Comparison of ENCODE assay signal across 22 cellular contexts in the genomic region with DNA sequence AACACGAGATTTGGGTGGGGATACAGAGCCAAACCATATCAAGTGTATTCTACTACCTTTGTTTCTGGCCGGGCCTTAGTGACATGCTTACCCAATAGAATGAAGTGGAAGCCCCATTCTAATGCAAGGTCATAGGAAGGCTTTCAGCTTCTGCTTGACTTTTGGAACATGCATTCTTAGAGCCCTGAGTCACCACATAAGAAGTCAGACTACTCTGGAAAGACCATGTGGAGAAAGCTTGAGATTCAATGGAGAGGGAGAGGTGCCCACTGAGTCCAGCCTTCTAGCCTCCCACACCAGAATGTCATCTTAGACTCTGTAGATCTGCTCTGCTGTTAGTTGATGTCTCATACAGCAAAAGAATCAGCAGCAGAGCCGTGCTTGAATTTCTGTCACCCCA.
DNase-seq lines count a peak whose midpoint lies in the region; TF ChIP-seq lines count a peak whose summit lies in the region.
"Had no signal": no experiment of that assay in that cellular context is flagged by ENCODE, and none has a peak within 500 bp of the region (broad histone marks: within the 10 kb centered on the region; RNA-seq: fewer than 3 reads in every experiment).

No MANE protein-coding gene starts in this region.

- no peak overlapping the region for H2BK15ac ChIP-seq in mesenchymal stem cell (ENCODE audit: low read depth, poor library complexity, severe bottlenecking)

- no peak overlapping the region for H4K8ac ChIP-seq in mesenchymal stem cell (ENCODE audit: low read length)

- intact Hi-C loops in uterus (cut with DNase I; ENCODE audit: low total_unique reads): no loop called here

- H3K27me3 ChIP-seq in mesenchymal stem cell (ENCODE audit: control insufficient read depth in 1 of 2, insufficient read depth in 1 of 2, low read length in 2 of 2): no peaks in the 10 kb centered on the region
- no peaks in the 10 kb centered on the region for H3K27me3 ChIP-seq in uterus
- H3K27me3 ChIP-seq: SJSA1 had no signal

- no peak for TF ChIP-seq CTCF in uterus (IDR thresholded peaks at IDR 0.05)

- no peaks in the 10 kb centered on the region for H3K4me1 ChIP-seq in mesenchymal stem cell (ENCODE audit: control insufficient read depth, insufficient read depth, low read depth, low read length)
- no peaks in the 10 kb centered on the region for H3K4me1 ChIP-seq in uterus
- H3K4me1 ChIP-seq: SJSA1 had no signal

- H2AK5ac ChIP-seq in mesenchymal stem cell (ENCODE audit: low read length, severe bottlenecking): no peak overlapping the region

- H3K36me3 ChIP-seq in mesenchymal stem cell (ENCODE audit: control insufficient read depth in 1 of 2, insufficient read depth in 2 of 2, low read depth in 1 of 2, low read length in 2 of 2) (no peaks in the 10 kb centered on the region), uterus (no peaks in the 10 kb centered on the region)
- H3K36me3 ChIP-seq: SJSA1 had no signal

- no peak overlapping the region for H3K14ac ChIP-seq in mesenchymal stem cell (ENCODE audit: low read length in 2 of 2)

- no peak overlapping the region for H2AFZ ChIP-seq in mesenchymal stem cell (ENCODE audit: low read depth, low read length)

- H3K23ac ChIP-seq in mesenchymal stem cell (ENCODE audit: low read length in 2 of 2): no peak overlapping the region

- H3K9ac ChIP-seq in mesenchymal stem cell (ENCODE audit: low read length): no peak overlapping the region

- no peak overlapping the region for H3K18ac ChIP-seq in mesenchymal stem cell (ENCODE audit: low read depth in 1 of 2, low read length in 2 of 2)

- no peak overlapping the region for H3K4me2 ChIP-seq in mesenchymal stem cell (ENCODE audit: low read length, poor library complexity, severe bottlenecking)

- H2BK5ac ChIP-seq in mesenchymal stem cell (ENCODE audit: low read depth, low read length, poor library complexity, severe bottlenecking): no peak overlapping the region

- H3K9me3 ChIP-seq in mesenchymal stem cell (ENCODE audit: control insufficient read depth, low read length) (no peaks in the 10 kb centered on the region), uterus (no peaks in the 10 kb centered on the region)
- H3K9me3 ChIP-seq: SJSA1 had no signal

- H3K27ac ChIP-seq in mesenchymal stem cell (ENCODE audit: low read length, poor library complexity, severe bottlenecking): no peak overlapping the region
- H3K27ac ChIP-seq in uterus: no peak overlapping the region
- H3K27ac ChIP-seq: HL-60, SJSA1 had no signal

- DNase-seq in ELR (ENCODE audit: low read depth) (peak; percentile 30), NCI-H226 (peak; percentile 17), fibroblast of gingiva (ENCODE audit: low read depth) (peak; percentile 10), mesenchymal stem cell (peak; percentile 6), NCI-H2171 treated with DMSO at 0.1 percent for 48 hours (lab: John Stamatoyannopoulos, UW) (no peak), DMS53 (lab: John Stamatoyannopoulos, UW) (no peak), uterus (no peak), GF-D8 (lab: John Stamatoyannopoulos, UW) (no peak)
- DNase-seq: Calu3, DND-41, Karpas-422, NCI-H1092 treated with DMSO at 0.1 percent for 48 hours, NCI-H1436, NCI-H187, NCI-H2107, NCI-H510A, NCI-H69, Right ventricle myocardium superior, RPMI8226 had no signal

- H2BK12ac ChIP-seq in mesenchymal stem cell (ENCODE audit: low read length in 2 of 2): no peak overlapping the region

- H2BK120ac ChIP-seq in mesenchymal stem cell (ENCODE audit: low read depth, low read length): no peak overlapping the region

- WGBS in mesenchymal stem cell: 87% methylated on average over 2 of the region's 3 CpGs

- no peak for TF ChIP-seq POLR2A in uterus (IDR thresholded peaks at IDR 0.05)

- H3K4me3 ChIP-seq in mesenchymal stem cell (ENCODE audit: insufficient read depth in 1 of 2, low read depth in 1 of 2, low read length in 2 of 2): no peak overlapping the region
- no peak overlapping the region for H3K4me3 ChIP-seq in uterus
- H3K4me3 ChIP-seq: GM12878, SJSA1 had no signal

- H3K4ac ChIP-seq in mesenchymal stem cell (ENCODE audit: low read depth in 1 of 2, low read length in 2 of 2): no peak overlapping the region

- no peak overlapping the region for H4K91ac ChIP-seq in mesenchymal stem cell (ENCODE audit: low read length)

- no peaks in the 10 kb centered on the region for H3K79me1 ChIP-seq in mesenchymal stem cell (replicated peaks; ENCODE audit: low read length, poor library complexity, severe bottlenecking)

Comparison
In these comparisons a context has a peak if more than half of its experiments do, and no peak if none do; other contexts are left out.
1. DNase-seq: peak in ELR (single experiment), NCI-H226 (single experiment), fibroblast of gingiva (single experiment) and mesenchymal stem cell (single experiment); none in NCI-H2171 treated with DMSO at 0.1 percent for 48 hours (single experiment), DMS53 (single experiment), uterus (0 of 2) and GF-D8 (single experiment).